In genomic region chr7:134730359-134730758, GRCh38 we compare ENCODE assay signal across 15 cellular contexts. TPM values are rescaled to one million over a fixed set of nuclear protein-coding genes. Genes with fewer than 3 reads are reported as not detected.
DNase-seq lines count a peak whose midpoint lies in the region; ATAC-seq and TF ChIP-seq lines count a peak whose summit lies in the region.
"Had no signal": no experiment of that assay in that cellular context is flagged by ENCODE, and none has a peak within 500 bp of the region (broad histone marks: within the 10 kb centered on the region; RNA-seq: fewer than 3 reads in every experiment).

No MANE protein-coding gene starts in this region.

- H3K4me1 ChIP-seq in breast epithelium (no peaks in the 10 kb centered on the region), endodermal cell (ENCODE audit: control insufficient read depth, insufficient read depth, low read length) (no peaks in the 10 kb centered on the region), urinary bladder (ENCODE audit: insufficient read depth) (no peaks in the 10 kb centered on the region), PC-9 (replicated peaks; ENCODE audit: insufficient read depth) (no peaks in the 10 kb centered on the region)

- H3K4me3 ChIP-seq in breast epithelium (peak overlapping the region in 1 of 3 donors; percentile 7), endodermal cell (ENCODE audit: low read length) (no peak overlapping the region), urinary bladder (ENCODE audit: low read depth, low read length) (no peak overlapping the region), PC-9 (no peak overlapping the region)

- no peak for TF ChIP-seq POLR2A in breast epithelium (IDR thresholded peaks at IDR 0.05)

- H3K36me3 ChIP-seq in breast epithelium (no peaks in the 10 kb centered on the region), endodermal cell (ENCODE audit: control insufficient read depth, insufficient read depth, low read length) (no peaks in the 10 kb centered on the region), urinary bladder (ENCODE audit: insufficient read depth) (no peaks in the 10 kb centered on the region), PC-9 (ENCODE audit: low read depth) (no peaks in the 10 kb centered on the region)

- TF ChIP-seq CTCF in breast epithelium (IDR thresholded peaks at IDR 0.05) (no peak), MCF 10A (IDR thresholded peaks at IDR 0.05; ENCODE audit: unreplicated experiment) (no peak), endodermal cell (conservative IDR thresholded peaks at IDR 0.05) (no peak), nephron (IDR thresholded peaks at IDR 0.05; ENCODE audit: unreplicated experiment in 3 of 3) (no peak), PC-9 (conservative IDR thresholded peaks at IDR 0.05) (no peak)

- no peak for ATAC-seq in activated CD8-positive, alpha-beta memory T cell treated with anti-CD3 and anti-CD28 coated beads, Interleukin-2, amount 10 ng/mL, durations not matched to agents 7 days and 5 days
- ATAC-seq: stimulated activated naive CD8-positive, alpha-beta T cell treated with anti-CD3 and anti-CD28 coated beads, Interleukin-15, amount 100 ng/mL, for 72 hours had no signal

- intact Hi-C loops in breast epithelium (cut with DNase I; ENCODE audit: low total_unique reads), result no loop called here
- intact Hi-C loops in MCF 10A (cut with micrococcal nuclease), result no loop called here
- intact Hi-C loops in PC-9 (cut with micrococcal nuclease; ENCODE audit: unreplicated experiment), result no loop called here

- H3K9me3 ChIP-seq in breast epithelium, result no peaks in the 10 kb centered on the region
- no peaks in the 10 kb centered on the region for H3K9me3 ChIP-seq in endodermal cell (ENCODE audit: control insufficient read depth, low read length)
- H3K9me3 ChIP-seq in PC-9 (ENCODE audit: insufficient read depth, low read depth), result no peaks in the 10 kb centered on the region

- POLR2A ChIA-PET in MCF 10A (lab: Yijun Ruan, JAX), result interaction anchor here (1.4 kb wide), 1 partner anchor 22 kb away, joined by 6 read pairs; no protein-coding TSS in a partner anchor
- POLR2A ChIA-PET in PC-9 (lab: Charles Lee; ENCODE audit: unreplicated experiment), result no interaction called here

- H4K20me1 ChIP-seq in PC-9 (ENCODE audit: insufficient read depth), result no peaks in the 10 kb centered on the region

- no peak overlapping the region for H3K4me2 ChIP-seq in PC-9
- H3K4me2 ChIP-seq: KMS-11 had no signal

- WGBS in endodermal cell (ENCODE audit: insufficient coverage in 1 of 2, insufficient read length in 1 of 2), 2 experiments, result 59 to 71% methylated on average over 1 of the region's 1 CpG
- WGBS in urinary bladder, result 10% methylated on average over 1 of the region's 1 CpG

- no peaks in the 10 kb centered on the region for H3K9me2 ChIP-seq in PC-9 (ENCODE audit: insufficient read depth)

- H3K27ac Mint-ChIP-seq in MCF 10A (ENCODE audit: low read depth, unreplicated experiment) (no peak overlapping the region), endodermal cell (no peak overlapping the region), nephron (peak overlapping the region; percentile 55 to 88 (median 67))
- no peak overlapping the region for H3K27ac Mint-ChIP-seq in activated CD8-positive, alpha-beta memory T cell treated with anti-CD3 and anti-CD28 coated beads, Interleukin-2, amount 10 ng/mL, durations not matched to agents 7 days and 5 days
- H3K27ac Mint-ChIP-seq: stimulated activated naive CD8-positive, alpha-beta T cell treated with anti-CD3 and anti-CD28 coated beads, Interleukin-15, amount 100 ng/mL, for 72 hours had no signal

- H3K79me2 ChIP-seq in PC-9 (ENCODE audit: low read depth), result no peaks in the 10 kb centered on the region

- H3F3A ChIP-seq in PC-9 (ENCODE audit: insufficient read depth, low read depth), result no peaks in the 10 kb centered on the region

- H3K4me1 Mint-ChIP-seq in MCF 10A (ENCODE audit: insufficient read depth, unreplicated experiment) (no peaks in the 10 kb centered on the region), endodermal cell (no peaks in the 10 kb centered on the region), nephron (peaks cover 30% of the 10 kb centered on the region)
- H3K4me1 Mint-ChIP-seq in activated CD8-positive, alpha-beta memory T cell treated with anti-CD3 and anti-CD28 coated beads, Interleukin-2, amount 10 ng/mL, durations not matched to agents 7 days and 5 days, result peaks cover 7% of the 10 kb centered on the region
- H3K4me1 Mint-ChIP-seq: stimulated activated naive CD8-positive, alpha-beta T cell treated with anti-CD3 and anti-CD28 coated beads, Interleukin-15, amount 100 ng/mL, for 72 hours had no signal

- H3K27me3 Mint-ChIP-seq in MCF 10A (ENCODE audit: insufficient read depth, unreplicated experiment) (no peaks in the 10 kb centered on the region), endodermal cell (ENCODE audit: insufficient read depth) (peaks cover 7% of the 10 kb centered on the region), nephron (ENCODE audit: low read depth) (no peaks in the 10 kb centered on the region)
- H3K27me3 Mint-ChIP-seq in activated CD8-positive, alpha-beta memory T cell treated with anti-CD3 and anti-CD28 coated beads, Interleukin-2, amount 10 ng/mL, durations not matched to agents 7 days and 5 days, result no peaks in the 10 kb centered on the region
- H3K27me3 Mint-ChIP-seq: stimulated activated naive CD8-positive, alpha-beta T cell treated with anti-CD3 and anti-CD28 coated beads, Interleukin-15, amount 100 ng/mL, for 72 hours had no signal

- DNase-seq in breast epithelium (ENCODE audit: low spot score in 2 of 2) (no peak), MCF 10A (ENCODE audit: unreplicated experiment) (no peak), endodermal cell (peak; percentile 10), PC-9 (no peak), NCI-H1930 (lab: John Stamatoyannopoulos, UW) (no peak)
- DNase-seq in activated CD8-positive, alpha-beta memory T cell treated with anti-CD3 and anti-CD28 coated beads, Interleukin-2, amount 10 ng/mL, durations not matched to agents 7 days and 5 days, result no peak
- DNase-seq: amniotic stem cell; DMS79 treated with DMSO at 0.1 percent for 48 hours; NCI-H2081; stimulated activated CD4-positive, alpha-beta T cell treated with anti-CD3 and anti-CD28 coated beads, Interleukin-4, amount 100 ng/mL, for 1 hour; stimulated activated naive CD8-positive, alpha-beta T cell treated with anti-CD3 and anti-CD28 coated beads, Interleukin-15, amount 100 ng/mL, for 72 hours; T-helper 2 cell had no signal

- H3K27me3 ChIP-seq in breast epithelium, result no peaks in the 10 kb centered on the region
- no peaks in the 10 kb centered on the region for H3K27me3 ChIP-seq in endodermal cell (ENCODE audit: control insufficient read depth, insufficient read depth, low read length, poor library complexity, severe bottlenecking)
- no peaks in the 10 kb centered on the region for H3K27me3 ChIP-seq in PC-9 (ENCODE audit: insufficient read depth, low read depth)

- H3K9me3 Mint-ChIP-seq in MCF 10A (ENCODE audit: unreplicated experiment), result no peaks in the 10 kb centered on the region
- H3K9me3 Mint-ChIP-seq in endodermal cell, result no peaks in the 10 kb centered on the region
- H3K9me3 Mint-ChIP-seq in nephron, result no peaks in the 10 kb centered on the region
- no peaks in the 10 kb centered on the region for H3K9me3 Mint-ChIP-seq in activated CD8-positive, alpha-beta memory T cell treated with anti-CD3 and anti-CD28 coated beads, Interleukin-2, amount 10 ng/mL, durations not matched to agents 7 days and 5 days (ENCODE audit: low read depth)

- BruUV-seq in MCF 10A (replicated peaks; lab: Mats Ljungman, UMichigan) (no TSS peak), PC-9 (replicated peaks; lab: Mats Ljungman, UMichigan) (no TSS peak)

- H3K4me3 Mint-ChIP-seq in MCF 10A (ENCODE audit: unreplicated experiment), result no peak overlapping the region
- no peak overlapping the region for H3K4me3 Mint-ChIP-seq in endodermal cell
- no peak overlapping the region for H3K4me3 Mint-ChIP-seq in nephron
- no peak overlapping the region for H3K4me3 Mint-ChIP-seq in activated CD8-positive, alpha-beta memory T cell treated with anti-CD3 and anti-CD28 coated beads, Interleukin-2, amount 10 ng/mL, durations not matched to agents 7 days and 5 days
- H3K4me3 Mint-ChIP-seq: stimulated activated naive CD8-positive, alpha-beta T cell treated with anti-CD3 and anti-CD28 coated beads, Interleukin-15, amount 100 ng/mL, for 72 hours had no signal

- no peak overlapping the region for H2AFZ ChIP-seq in PC-9

- no peaks in the 10 kb centered on the region for H3K36me3 Mint-ChIP-seq in MCF 10A (ENCODE audit: insufficient read depth, unreplicated experiment)
- H3K36me3 Mint-ChIP-seq in endodermal cell (ENCODE audit: low read depth), result no peaks in the 10 kb centered on the region
- H3K36me3 Mint-ChIP-seq in nephron (ENCODE audit: low read depth), result no peaks in the 10 kb centered on the region
- no peaks in the 10 kb centered on the region for H3K36me3 Mint-ChIP-seq in activated CD8-positive, alpha-beta memory T cell treated with anti-CD3 and anti-CD28 coated beads, Interleukin-2, amount 10 ng/mL, durations not matched to agents 7 days and 5 days

- CTCF ChIA-PET in MCF 10A (lab: Yijun Ruan, JAX) (interaction anchor here (0.7 kb wide), 1 partner anchor 34 kb away, joined by 3 read pairs; no protein-coding TSS in a partner anchor), PC-9 (lab: Charles Lee) (no interaction called here)
- CTCF ChIA-PET in activated CD8-positive, alpha-beta memory T cell treated with anti-CD3 and anti-CD28 coated beads, Interleukin-2, amount 10 ng/mL, durations not matched to agents 7 days and 5 days (lab: Charles Lee), result no interaction called here

- peak overlapping the region; percentile 43 to 80 for H3K27ac ChIP-seq in breast epithelium
- no peak overlapping the region for H3K27ac ChIP-seq in endodermal cell (ENCODE audit: low read depth, low read length)
- peak overlapping the region; percentile 15 for H3K27ac ChIP-seq in urinary bladder (ENCODE audit: low read depth)
- H3K27ac ChIP-seq in PC-9, result no peak overlapping the region
- H3K27ac ChIP-seq: KMS-11 had no signal

- no peak overlapping the region for H3K9ac ChIP-seq in endodermal cell (ENCODE audit: extremely low read depth, low read length, poor library complexity, severe bottlenecking)
- H3K9ac ChIP-seq: KMS-11 had no signal

RNA-seq across cellular contexts. Expression of gene CALD1, which starts 49.1 kb away (rescaled TPM):
- total RNA-seq in breast epithelium (100 to 1,000 TPM; 252 to 335 (median 266) TPM), MCF 10A (2022) (130 and 183 TPM in 2 replicates), endodermal cell (100 to 1,000 TPM; 111 to 132 TPM), urinary bladder (616 TPM), PC-9 (2021) (84.4 and 97.5 TPM in 2 replicates)
- 142 TPM for polyA plus RNA-seq in endodermal cell (2013, experiment 1 of 2)
- 153 TPM for polyA plus RNA-seq in endodermal cell (2013, experiment 2 of 2)
- 1,279 TPM for polyA plus RNA-seq in urinary bladder
- total RNA-seq in activated CD8-positive, alpha-beta memory T cell treated with anti-CD3 and anti-CD28 coated beads, Interleukin-2, amount 10 ng/mL, durations not matched to agents 7 days and 5 days, result under 1 TPM in 1 of 2 experiments, not detected in 1; 0.47 TPM

Comparison
In these comparisons a context has a peak if more than half of its experiments do, and no peak if none do; other contexts are left out.
1. H3K27ac ChIP-seq: peak in breast epithelium (2 of 2) and urinary bladder (single experiment); none in endodermal cell (single experiment) and PC-9 (single experiment).
2. H3K27ac Mint-ChIP-seq: peak in nephron (3 of 3); none in MCF 10A (single experiment), endodermal cell (single experiment) and activated CD8-positive, alpha-beta memory T cell treated with anti-CD3 and anti-CD28 coated beads, Interleukin-2, amount 10 ng/mL, durations not matched to agents 7 days and 5 days (single experiment).
3. RNA of gene CALD1, which starts 49.1 kb away (total RNA-seq): 616 TPM in urinary bladder (single experiment), 252 to 335 TPM in breast epithelium, 130 to 183 TPM in MCF 10A, 111 to 132 TPM in endodermal cell and 84.4 to 97.5 TPM in PC-9; 0.47 TPM in activated CD8-positive, alpha-beta memory T cell treated with anti-CD3 and anti-CD28 coated beads, Interleukin-2, amount 10 ng/mL, durations not matched to agents 7 days and 5 days; every median in the first group is over 10 times any median in the second.